Comparison of ENCODE assay signal across 29 cellular contexts in the genomic region with DNA sequence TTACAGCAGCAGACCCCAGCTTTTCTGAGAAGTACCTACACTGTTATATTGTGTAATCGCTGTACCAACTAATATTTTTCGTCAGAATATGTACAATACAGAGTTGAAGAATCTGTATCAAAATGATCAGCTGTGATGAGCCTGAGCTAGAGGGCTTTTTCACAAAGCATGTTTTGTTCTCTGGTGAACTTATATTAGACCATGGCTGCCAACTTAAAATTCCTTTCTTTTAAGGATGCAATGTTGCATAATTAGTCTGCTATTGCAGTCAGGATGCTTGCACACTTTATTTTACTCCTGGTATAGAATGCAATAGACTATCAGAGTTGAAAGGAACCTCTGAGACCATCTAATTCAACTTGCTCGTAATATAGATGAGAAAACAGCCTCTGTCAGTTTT.
"Had no signal": no experiment of that assay in that cellular context is flagged by ENCODE, and none has a peak within 500 bp of the region (broad histone marks: within the 10 kb centered on the region; RNA-seq: fewer than 3 reads in every experiment).

No MANE protein-coding gene starts in this region.

- H3K4me3 Mint-ChIP-seq: activated B cell treated with CpG ODN at 0.5 μM for 24 hours; activated CD4-positive, alpha-beta memory T cell treated with anti-CD3 and anti-CD28 coated beads for 36 hours; activated CD4-positive, alpha-beta T cell treated with anti-CD3 and anti-CD28 coated beads, Interleukin-2, amount 10 ng/mL, durations not matched to agents 24 days and 14 days; activated naive CD4-positive, alpha-beta T cell treated with anti-CD3 and anti-CD28 coated beads for 36 hours; activated naive CD8-positive, alpha-beta T cell; activated T-helper 17 cell treated with anti-CD3 and anti-CD28 coated beads, Interleukin-2, amount 50 U/mL, for 72 hours; T-helper 17 cell had no signal

- H3K4me1 Mint-ChIP-seq: activated CD4-positive, alpha-beta T cell treated with anti-CD3 and anti-CD28 coated beads, Interleukin-2, amount 10 ng/mL, durations not matched to agents 24 days and 14 days; activated T-helper 17 cell treated with anti-CD3 and anti-CD28 coated beads, Interleukin-2, amount 50 U/mL, for 72 hours; T-helper 17 cell had no signal

- H3K4me3 ChIP-seq: breast epithelium, SJSA1 had no signal

- H3K27me3 Mint-ChIP-seq: activated B cell treated with CpG ODN at 0.5 μM for 24 hours; activated CD4-positive, alpha-beta memory T cell treated with anti-CD3 and anti-CD28 coated beads for 36 hours; activated CD4-positive, alpha-beta T cell treated with anti-CD3 and anti-CD28 coated beads, Interleukin-2, amount 10 ng/mL, durations not matched to agents 24 days and 14 days; activated T-helper 17 cell treated with anti-CD3 and anti-CD28 coated beads, Interleukin-2, amount 50 U/mL, for 72 hours; T-helper 17 cell had no signal

- H3K27ac Mint-ChIP-seq: activated B cell treated with CpG ODN at 0.5 μM for 24 hours; activated CD4-positive, alpha-beta memory T cell treated with anti-CD3 and anti-CD28 coated beads for 36 hours; activated CD4-positive, alpha-beta T cell treated with anti-CD3 and anti-CD28 coated beads, Interleukin-2, amount 10 ng/mL, durations not matched to agents 24 days and 14 days; activated naive CD4-positive, alpha-beta T cell treated with anti-CD3 and anti-CD28 coated beads for 36 hours; activated naive CD8-positive, alpha-beta T cell; activated T-helper 17 cell treated with anti-CD3 and anti-CD28 coated beads, Interleukin-2, amount 50 U/mL, for 72 hours; T-helper 17 cell had no signal

- H3K9me3 Mint-ChIP-seq: activated B cell treated with CpG ODN at 0.5 μM for 24 hours; activated CD4-positive, alpha-beta memory T cell treated with anti-CD3 and anti-CD28 coated beads for 36 hours; activated CD4-positive, alpha-beta T cell treated with anti-CD3 and anti-CD28 coated beads, Interleukin-2, amount 10 ng/mL, durations not matched to agents 24 days and 14 days; activated naive CD4-positive, alpha-beta T cell treated with anti-CD3 and anti-CD28 coated beads for 36 hours; activated T-helper 17 cell treated with anti-CD3 and anti-CD28 coated beads, Interleukin-2, amount 50 U/mL, for 72 hours had no signal

- H3K36me3 ChIP-seq: breast epithelium had no signal

- DNase-seq: activated B cell treated with CpG ODN at 0.5 μM for 24 hours; activated CD4-positive, alpha-beta memory T cell treated with anti-CD3 and anti-CD28 coated beads for 36 hours; activated CD4-positive, alpha-beta T cell treated with anti-CD3 and anti-CD28 coated beads for 1 hour; activated CD4-positive, alpha-beta T cell treated with anti-CD3 and anti-CD28 coated beads, Interleukin-2, amount 10 ng/mL, durations not matched to agents 24 days and 14 days; activated CD8-positive, alpha-beta memory T cell treated with anti-CD3 and anti-CD28 coated beads for 24 hours; activated gamma-delta T cell; activated naive CD4-positive, alpha-beta T cell treated with anti-CD3 and anti-CD28 coated beads for 36 hours; activated T-cell treated with anti-CD3 and anti-CD28 coated beads, Interleukin-2, amount 50 U/mL, for 48 hours; anterior cingulate cortex; central memory CD4-positive, alpha-beta T cell; Kasumi-1; KBM-7; NCI-H1048; NCI-H146; NCI-H187 treated with DMSO at 0.1 percent for 48 hours; NCI-H2081 treated with DMSO at 0.1 percent for 48 hours; NCI-H510A; NCI-H69; NK-92 treated with Interleukin-12 subunit alpha and Interleukin-12 subunit beta, amount 100 ng/mL, for 24 hours; PC-3; SHP77; T-helper 17 cell; T-helper 9 cell had no signal

- FAIRE-seq: RCC 7860, TTC549 had no signal

- H3K27ac ChIP-seq: SJSA1 had no signal

- H3K9me3 ChIP-seq: breast epithelium, SJSA1 had no signal

- H3K4me1 ChIP-seq: breast epithelium had no signal

- H3K27me3 ChIP-seq: breast epithelium, SJSA1 had no signal

- H3K36me3 Mint-ChIP-seq: activated CD4-positive, alpha-beta memory T cell treated with anti-CD3 and anti-CD28 coated beads for 36 hours; activated naive CD8-positive, alpha-beta T cell had no signal
